ENCODE assay signal across 8 cellular contexts in genomic region chr6:87408721-87409155, GRCh38. TPM values are rescaled to one million over a fixed set of nuclear protein-coding genes. Genes with fewer than 3 reads are reported as not detected.
DNase-seq lines count a peak whose midpoint lies in the region; ATAC-seq and TF ChIP-seq lines count a peak whose summit lies in the region.

No MANE protein-coding gene starts in this region.

- H3K27ac Mint-ChIP-seq in MCF 10A (ENCODE audit: low read depth, unreplicated experiment), result no peak overlapping the region

- no peaks in the 10 kb centered on the region for H3K9me3 Mint-ChIP-seq in MCF 10A (ENCODE audit: unreplicated experiment)

- peak overlapping the region; percentile 80 for H3K4me3 Mint-ChIP-seq in MCF 10A (ENCODE audit: unreplicated experiment)

- CTCF ChIA-PET in MCF 10A (lab: Yijun Ruan, JAX), result interaction anchor here (0.5 to 1.2 kb wide), 6 partner anchors 9 to 536 kb away, joined by 3 to 4 read pairs (median 3); no protein-coding TSS in a partner anchor

- H3K27ac ChIP-seq in muscle layer of duodenum (ENCODE audit: low read length), result peak overlapping the region; percentile 56

- H3K4me3 ChIP-seq in BE2C (ENCODE audit: low read depth, low read length), result peak overlapping the region; percentile 93
- peak overlapping the region; percentile 71 to 99 for H3K4me3 ChIP-seq in muscle layer of duodenum (ENCODE audit: low read depth in 1 of 2, low read length in 2 of 2)

- intact Hi-C loops in MCF 10A (cut with micrococcal nuclease), result loop anchor here (2.0 to 5.0 kb wide), 2 partner anchors 64 to 184 kb away; partner anchors contain the start of genes ORC3 and SLC35A1

- H3K27me3 Mint-ChIP-seq in MCF 10A (ENCODE audit: insufficient read depth, unreplicated experiment), result peaks cover 15% of the 10 kb centered on the region

- H3K9me3 ChIP-seq in BE2C (no peaks in the 10 kb centered on the region), muscle layer of duodenum (ENCODE audit: control insufficient read depth in 1 of 2, low read length in 2 of 2) (no peaks in the 10 kb centered on the region)

- no peaks in the 10 kb centered on the region for H3K36me3 Mint-ChIP-seq in MCF 10A (ENCODE audit: insufficient read depth, unreplicated experiment)

- TF ChIP-seq CTCF in BE2C (IDR thresholded peaks at IDR 0.05; ENCODE audit: low read depth, low read length) (no peak), MCF 10A (IDR thresholded peaks at IDR 0.05; ENCODE audit: unreplicated experiment) (no peak)

- H3K4me1 ChIP-seq in BE2C, result no peaks in the 10 kb centered on the region
- peaks cover 0 to 5% of the 10 kb centered on the region in 2 donors for H3K4me1 ChIP-seq in muscle layer of duodenum (ENCODE audit: control insufficient read depth in 1 of 2, insufficient read depth in 2 of 2, low read length in 2 of 2)

- H3K4me1 Mint-ChIP-seq in MCF 10A (ENCODE audit: insufficient read depth, unreplicated experiment), result no peaks in the 10 kb centered on the region

- BruUV-seq in MCF 10A (replicated peaks; lab: Mats Ljungman, UMichigan), result no TSS peak

- H3K36me3 ChIP-seq in BE2C (no peaks in the 10 kb centered on the region), muscle layer of duodenum (ENCODE audit: control insufficient read depth in 1 of 2, insufficient read depth in 2 of 2, low read length in 2 of 2) (no peaks in the 10 kb centered on the region)

- H3K27me3 ChIP-seq in BE2C (no peaks in the 10 kb centered on the region), muscle layer of duodenum (ENCODE audit: low read depth, low read length) (no peaks in the 10 kb centered on the region)

- ATAC-seq in HG03139 (IDR thresholded peaks at IDR 0.05; ENCODE audit: unreplicated experiment) (peak; percentile 1), GM18858 (IDR thresholded peaks at IDR 0.05; ENCODE audit: unreplicated experiment) (no peak), HG03571 (IDR thresholded peaks at IDR 0.05; ENCODE audit: unreplicated experiment) (no peak), GM19035 (IDR thresholded peaks at IDR 0.05; ENCODE audit: unreplicated experiment) (no peak)

- POLR2A ChIA-PET in MCF 10A (lab: Yijun Ruan, JAX), result interaction anchor here (0.6 to 3.5 kb wide), 7 partner anchors 8 to 1815 kb away, joined by 3 to 28 read pairs (median 3); partner anchors contain the start of genes SLC35A1 and SNX14

- DNase-seq in BE2C (no peak), MCF 10A (ENCODE audit: unreplicated experiment) (no peak), hippocampal formation (lab: John Stamatoyannopoulos, UW) (no peak)

RNA-seq across cellular contexts. Expression of gene CFAP206, which starts 1.0 kb away (rescaled TPM):
- polyA plus RNA-seq in BE2C (2012; ENCODE audit: insufficient read depth, insufficient read length, low read depth), result not detected
- 0.27 TPM in 1 of 2 replicates, not detected in the other for total RNA-seq in MCF 10A (2022)
